Comparison of ENCODE assay signal across 20 cellular contexts in the genomic region with DNA sequence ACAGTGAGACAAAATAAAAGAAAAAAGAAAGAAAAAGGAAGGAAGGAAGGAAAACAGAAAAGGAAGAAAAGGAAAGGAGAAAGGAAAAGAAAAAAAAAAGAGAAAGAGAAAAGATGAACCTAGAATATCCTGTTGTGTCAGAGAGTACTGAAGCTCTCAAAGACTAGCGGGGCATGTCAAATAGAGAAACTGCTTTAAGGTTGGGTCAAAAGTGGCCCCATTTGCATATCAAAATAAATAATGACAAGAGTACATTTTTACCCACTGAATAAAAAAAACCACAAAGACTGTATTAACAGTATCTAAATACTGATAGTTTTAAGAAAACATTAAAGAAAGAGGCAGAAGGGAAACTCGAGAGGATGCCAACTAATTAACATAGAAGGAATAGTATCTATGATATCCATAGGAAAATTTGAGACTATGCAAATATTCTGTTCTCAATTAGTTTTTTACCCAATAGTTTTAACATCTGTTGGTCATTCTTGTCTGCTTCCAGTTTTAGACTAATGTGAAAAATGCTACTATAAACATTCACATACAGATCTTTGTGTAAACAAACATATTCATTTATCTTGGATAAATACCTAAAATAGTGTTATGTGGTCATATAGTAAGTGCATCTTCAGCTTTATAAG.
"Had no signal": no experiment of that assay in that cellular context is flagged by ENCODE, and none has a peak within 500 bp of the region (broad histone marks: within the 10 kb centered on the region; RNA-seq: fewer than 3 reads in every experiment).

No MANE protein-coding gene starts in this region.

- H3K36me3 Mint-ChIP-seq: activated naive CD4-positive, alpha-beta T cell treated with anti-CD3 and anti-CD28 coated beads, Interleukin-2, amount 10 ng/mL, durations not matched to agents 7 days and 5 days had no signal

- H3K27me3 Mint-ChIP-seq: brain; central memory CD8-positive, alpha-beta T cell; memory B cell had no signal

- H3K4me3 Mint-ChIP-seq: activated naive CD4-positive, alpha-beta T cell treated with anti-CD3 and anti-CD28 coated beads, Interleukin-2, amount 10 ng/mL, durations not matched to agents 7 days and 5 days; brain; central memory CD8-positive, alpha-beta T cell; memory B cell; naive thymus-derived CD4-positive, alpha-beta T cell had no signal

- H3K9me3 Mint-ChIP-seq: activated naive CD4-positive, alpha-beta T cell treated with anti-CD3 and anti-CD28 coated beads, Interleukin-2, amount 10 ng/mL, durations not matched to agents 7 days and 5 days; central memory CD8-positive, alpha-beta T cell; memory B cell; naive thymus-derived CD4-positive, alpha-beta T cell had no signal

- DNase-seq: activated CD4-positive, alpha-beta T cell treated with anti-CD3 and anti-CD28 coated beads for 1 hour; activated CD4-positive, alpha-beta T cell treated with anti-CD3 and anti-CD28 coated beads, Interleukin-2, amount 50 U/mL, for 4 hours; activated naive CD4-positive, alpha-beta T cell treated with anti-CD3 and anti-CD28 coated beads, Interleukin-2, amount 10 ng/mL, durations not matched to agents 7 days and 5 days; cortex of kidney; effector CD8-positive, alpha-beta T cell; esophagus squamous epithelium; gastrocnemius medialis; left ventricle myocardium inferior; mucosa of descending colon; naive thymus-derived CD4-positive, alpha-beta T cell; nucleus accumbens; right cardiac atrium; spleen; T-helper 9 cell had no signal

- H3K27ac ChIP-seq: esophagus squamous epithelium, gastrocnemius medialis, left ventricle myocardium inferior, SK-N-MC, spleen, thoracic aorta, VCaP had no signal

- H3K4me1 Mint-ChIP-seq: activated naive CD4-positive, alpha-beta T cell treated with anti-CD3 and anti-CD28 coated beads, Interleukin-2, amount 10 ng/mL, durations not matched to agents 7 days and 5 days; brain; central memory CD8-positive, alpha-beta T cell; memory B cell; naive thymus-derived CD4-positive, alpha-beta T cell had no signal

- ATAC-seq: gastrocnemius medialis; mucosa of descending colon; naive thymus-derived CD4-positive, alpha-beta T cell; right cardiac atrium had no signal

- H3K27ac Mint-ChIP-seq: activated naive CD4-positive, alpha-beta T cell treated with anti-CD3 and anti-CD28 coated beads, Interleukin-2, amount 10 ng/mL, durations not matched to agents 7 days and 5 days; brain; memory B cell; naive thymus-derived CD4-positive, alpha-beta T cell had no signal
